ENCODE assay signal across 8 cellular contexts in genomic region chr15:70097337-70098169, GRCh38. TPM values are rescaled to one million over a fixed set of nuclear protein-coding genes. Genes with fewer than 3 reads are reported as not detected.
DNase-seq lines count a peak whose midpoint lies in the region; FAIRE-seq and TF ChIP-seq lines count a peak whose summit lies in the region.

Gene TLE3, minus strand, starts transcription at chr15:70097917. Its CDS starts 1,119 bp downstream, at chr15:70096798.

- H3F3A ChIP-seq in Loucy (ENCODE audit: low read depth) = no peaks in the 10 kb centered on the region; the same call in 1 of the 2 replicates

- H3K4me1 ChIP-seq in Loucy (ENCODE audit: insufficient read depth, low read length, poor library complexity, severe bottlenecking) = peaks cover 48% of the 10 kb centered on the region
- peaks cover 56 to 73% (median 70%) of the 10 kb centered on the region in 4 donors for H3K4me1 ChIP-seq in stomach

- peak within 1 kb of the TSS; percentile 93 for H3K9ac ChIP-seq in Loucy (ENCODE audit: low read depth, low read length, poor library complexity, severe bottlenecking)

- FAIRE-seq in H54 (lab: Jason Lieb, UNC) = no peak

- H3K79me2 ChIP-seq in Loucy (ENCODE audit: insufficient read depth, low read length) = peaks cover 59% of the 10 kb centered on the region

- no peaks in the 10 kb centered on the region for H3K9me3 ChIP-seq in Loucy (ENCODE audit: insufficient read depth, low read depth, low read length)
- no peaks in the 10 kb centered on the region for H3K9me3 ChIP-seq in stomach

- H3K4me2 ChIP-seq in Loucy (ENCODE audit: low read depth, low read length, poor library complexity, severe bottlenecking) = peak within 1 kb of the TSS; percentile 96

- H3K4me1 Mint-ChIP-seq in nephron progenitor cell = peaks cover 62% of the 10 kb centered on the region

- peak within 1 kb of the TSS; percentile 92 to 99 (median 97) for H3K27ac ChIP-seq in stomach

- peaks cover 5% of the 10 kb centered on the region for H3K36me3 Mint-ChIP-seq in nephron progenitor cell (ENCODE audit: low read depth)

- no peak within 1 kb of the TSS for H2AFZ ChIP-seq in Loucy (ENCODE audit: low read length)

- peak within 1 kb of the TSS; percentile 99 for H3K4me3 Mint-ChIP-seq in nephron progenitor cell

- TF ChIP-seq EP300 in stomach (IDR thresholded peaks at IDR 0.05) = no peak

- peak within 1 kb of the TSS; percentile 100 for H3K27ac Mint-ChIP-seq in nephron progenitor cell

- H4K20me1 ChIP-seq in Loucy (ENCODE audit: insufficient read depth, low read length, poor library complexity, severe bottlenecking) = peaks cover 42% of the 10 kb centered on the region

- H3K9me3 Mint-ChIP-seq in nephron progenitor cell = no peaks in the 10 kb centered on the region

- WGBS in stomach, 5 donors = 0 to 1% (median 0%) methylated on average over 53 to 76 of the region's 76 CpGs

- TF ChIP-seq CTCF in Loucy (conservative IDR thresholded peaks at IDR 0.05; ENCODE audit: low read length) (peak; percentile 37), fibroblast of the aortic adventitia (IDR thresholded peaks at IDR 0.05; ENCODE audit: insufficient read depth, low read length) (peak; percentile 49), nephron progenitor cell (IDR thresholded peaks at IDR 0.05) (peak; percentile 37), stomach (IDR thresholded peaks at IDR 0.05) (peak in 3 of 7 experiments; percentile 24 to 45 (median 35))

- H3K36me3 ChIP-seq in Loucy (ENCODE audit: insufficient read depth, low read length) (peaks cover 7% of the 10 kb centered on the region; the same call in 1 of the 2 replicates), stomach (peaks cover 0 to 2% (median 0%) of the 10 kb centered on the region in 4 donors)

- H3K9me2 ChIP-seq in Loucy (replicated peaks; ENCODE audit: low read depth, low read length) = no peaks in the 10 kb centered on the region

- DNase-seq in ELR (ENCODE audit: low read depth) (peak; percentile 97), H54 (ENCODE audit: insufficient read length, low spot score) (peak; percentile 98), SHP77 (lab: John Stamatoyannopoulos, UW) (peak; percentile 91 to 96), fibroblast of the aortic adventitia (ENCODE audit: low read depth) (peak; percentile 98), nephron progenitor cell (peak; percentile 98), stomach (peak; percentile 99)
- DNase-seq in activated effector memory CD4-positive, alpha-beta T cell treated with anti-CD3 and anti-CD28 coated beads, Interleukin-2, amount 50 U/mL, for 16 hours = peak; percentile 99

- TF ChIP-seq POLR2A in H54 (IDR thresholded peaks at IDR 0.05; ENCODE audit: low read depth, low read length) (0 out of 2 replicates have a peak, but pooled peaks have one; percentile 4), stomach (IDR thresholded peaks at IDR 0.05) (peak in 2 of 4 donors; percentile 91 to 98)

- intact Hi-C loops in stomach (cut with DNase I; ENCODE audit: low total_unique reads) = no loop called here

- H3K4me3 ChIP-seq in Loucy (ENCODE audit: low read length, poor library complexity, severe bottlenecking) (peak within 1 kb of the TSS; percentile 87), fibroblast of the aortic adventitia (ENCODE audit: low read depth, low read length) (peak within 1 kb of the TSS; percentile 89), stomach (peak within 1 kb of the TSS; percentile 92 to 98 (median 96))

- H3K27me3 ChIP-seq in Loucy (ENCODE audit: insufficient read depth, low read length, poor library complexity, severe bottlenecking) (no peaks in the 10 kb centered on the region), stomach (no peaks in the 10 kb centered on the region)

- H3K27me3 Mint-ChIP-seq in nephron progenitor cell (ENCODE audit: low read depth, poor library complexity) = peaks cover 15% of the 10 kb centered on the region

RNA-seq across cellular contexts. Expression of gene TLE3, which starts in this region (rescaled TPM):
- total RNA-seq in fibroblast of the aortic adventitia (ENCODE audit: low replicate concordance) (10.3 and 12.3 TPM in 2 replicates), stomach (100 to 1,000 TPM in 3 of 5 donors, 10 to 100 TPM in 2; 18.9 to 186 (median 103) TPM)
- 10 to 100 TPM; 13.3 to 21.5 (median 21.0) TPM for polyA plus RNA-seq in stomach

Comparison
In these comparisons a context has a peak if more than half of its experiments do, and no peak if none do; other contexts are left out.
1. Peak in every context shown above with its lines: DNase-seq, H3K4me3 ChIP-seq and H3K27ac ChIP-seq.